Comparison of ENCODE assay signal across 1 cellular context in the genomic region with DNA sequence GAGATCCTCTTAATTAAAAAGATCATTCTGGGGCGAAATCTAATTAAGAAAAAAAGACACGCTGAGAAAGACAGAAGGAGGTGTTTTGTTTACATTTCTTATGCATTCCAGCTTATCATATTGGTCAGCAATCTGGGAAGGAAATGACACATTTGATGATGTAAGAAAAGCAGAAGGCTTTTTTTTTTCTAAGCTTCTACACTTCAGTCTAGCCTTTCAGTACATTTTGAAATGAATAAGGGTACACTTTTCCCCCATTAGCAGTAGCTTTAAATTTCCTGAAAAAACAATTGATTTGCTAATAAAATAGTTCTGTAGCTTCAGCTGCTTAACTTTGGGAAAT.
TF ChIP-seq lines count a peak whose summit lies in the region.

No MANE protein-coding gene starts in this region.

TF ChIP-seq in H1, 55 proteins besides CTCF, POLR2A, EP300 and RAD21:
- TF ChIP-seq JUND (IDR thresholded peaks at IDR 0.05; ENCODE audit: low read length) (no peak), SIRT6 (IDR thresholded peaks at IDR 0.05; ENCODE audit: low read length) (no peak), CHD1 (IDR thresholded peaks at IDR 0.05; ENCODE audit: low read depth, low read length) (no peak), PHF8 (conservative IDR thresholded peaks at IDR 0.05; ENCODE audit: low read depth, low read length) (no peak), HDAC6 (IDR thresholded peaks at IDR 0.05; ENCODE audit: low read depth, low read length) (no peak), HDAC2 (IDR thresholded peaks at IDR 0.05; ENCODE audit: borderline replicate concordance in 1 of 2, low read depth in 2 of 2, low read length in 2 of 2) (no peak), EGR1 (IDR thresholded peaks at IDR 0.05; ENCODE audit: borderline replicate concordance, low read depth, low read length) (no peak), RXRA (IDR thresholded peaks at IDR 0.05; ENCODE audit: insufficient read depth, low read depth, low read length) (no peak), RBBP5 (IDR thresholded peaks at IDR 0.05; ENCODE audit: borderline replicate concordance, low read depth, low read length) (no peak), TEAD4 (IDR thresholded peaks at IDR 0.05; ENCODE audit: low read depth, low read length) (no peak), BRCA1 (IDR thresholded peaks at IDR 0.05; ENCODE audit: low read depth, low read length) (no peak), BACH1 (IDR thresholded peaks at IDR 0.05; ENCODE audit: low read length) (no peak), TCF12 (IDR thresholded peaks at IDR 0.05; ENCODE audit: low read depth, low read length) (no peak), ASH2L (IDR thresholded peaks at IDR 0.05; ENCODE audit: low read length) (no peak), GABPA (IDR thresholded peaks at IDR 0.05; ENCODE audit: borderline replicate concordance, insufficient read depth, low read length) (no peak), KDM1A (IDR thresholded peaks at IDR 0.05; ENCODE audit: borderline replicate concordance, low read length) (no peak), POU5F1 (IDR thresholded peaks at IDR 0.05; ENCODE audit: low read depth, low read length) (no peak), BCL11A (IDR thresholded peaks at IDR 0.05; ENCODE audit: low read depth in 2 of 2, low read length in 2 of 2) (no peak)
- TF ChIP-seq, protein P1, sequence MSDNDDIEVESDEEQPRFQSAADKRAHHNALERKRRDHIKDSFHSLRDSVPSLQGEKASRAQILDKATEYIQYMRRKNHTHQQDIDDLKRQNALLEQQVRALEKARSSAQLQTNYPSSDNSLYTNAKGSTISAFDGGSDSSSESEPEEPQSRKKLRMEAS (IDR thresholded peaks at IDR 0.05), result no peak
- TF ChIP-seq, protein P2, sequence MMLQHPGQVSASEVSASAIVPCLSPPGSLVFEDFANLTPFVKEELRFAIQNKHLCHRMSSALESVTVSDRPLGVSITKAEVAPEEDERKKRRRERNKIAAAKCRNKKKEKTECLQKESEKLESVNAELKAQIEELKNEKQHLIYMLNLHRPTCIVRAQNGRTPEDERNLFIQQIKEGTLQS (IDR thresholded peaks at IDR 0.05; ENCODE audit: insufficient read depth, low read depth, low read length), result no peak
